ENCODE assay signal across 19 cellular contexts in genomic region chr7:115475206-115475605, GRCh38.
A peak's percentile ranks its signal among the peaks of the same experiment; 100 is the strongest.
DNase-seq lines count a peak whose midpoint lies in the region; ATAC-seq, FAIRE-seq and TF ChIP-seq lines count a peak whose summit lies in the region.
"Had no signal": no experiment of that assay in that cellular context is flagged by ENCODE, and none has a peak within 500 bp of the region (broad histone marks: within the 10 kb centered on the region; RNA-seq: fewer than 3 reads in every experiment).

No MANE protein-coding gene starts in this region.

- FAIRE-seq in GM12891 (lab: Jason Lieb, UNC) (no peak), GM12878 (lab: Jason Lieb, UNC) (no peak)
- FAIRE-seq: K562 had no signal

- RAD21 ChIA-PET in GM12878 (lab: Charles Lee; ENCODE audit: unreplicated experiment), result interaction anchor here (1.2 to 1.8 kb wide), 2 partner anchors 216 to 610 kb away, joined by 3 to 11 read pairs; no protein-coding TSS in a partner anchor

- no peak for DNase-seq in GM12891 (ENCODE audit: insufficient read length, low spot score)
- peak; percentile 52 for DNase-seq in KBM-7
- no peak for DNase-seq in GM12878 (ENCODE audit: low read depth, low spot score)
- DNase-seq in smooth muscle cell (lab: John Stamatoyannopoulos, UW; ENCODE audit: unreplicated experiment), result no peak
- no peak for DNase-seq in NCI-H226
- DNase-seq: ACHN; AML-193; COR-L47; DMS153; EL; NCI-H1092; NCI-H2107; NCI-H446; NK-92 treated with Interleukin-12 subunit alpha and Interleukin-12 subunit beta, amount 100 ng/mL, for 24 hours had no signal

- in situ Hi-C loops in KBM-7 (cut with MboI; ENCODE audit: low pct_unique_long_range_greater_than_20kb, low sequenced_read_pairs) (no loop called here), GM12878 (cut with MboI) (no loop called here)

- H4K20me1 ChIP-seq in GM12878 (ENCODE audit: control insufficient read depth, insufficient read depth) (no peaks in the 10 kb centered on the region), smooth muscle cell (ENCODE audit: low read depth) (no peaks in the 10 kb centered on the region)

- CTCF ChIA-PET in GM12878 (lab: Yijun Ruan, JAX), result interaction anchor here (0.8 to 2.0 kb wide), 3 partner anchors 32 to 610 kb away, joined by 3 to 10 read pairs (median 3); no protein-coding TSS in a partner anchor

- H3K9me3 ChIP-seq in GM12878 (replicated peaks; ENCODE audit: control insufficient read depth, insufficient read depth, low read length) (no peaks in the 10 kb centered on the region), smooth muscle cell (replicated peaks; ENCODE audit: low read depth) (no peaks in the 10 kb centered on the region)

- TF ChIP-seq CTCF in GM12878 (IDR thresholded peaks at IDR 0.05 in 2 of 3, conservative IDR thresholded peaks at IDR 0.05 in 1 of 3; ENCODE audit: control insufficient read depth in 2 of 3, extremely low read depth in 1 of 3, insufficient read depth in 1 of 3, low read depth in 3 of 3, low read length in 3 of 3) (no peak), smooth muscle cell (IDR thresholded peaks at IDR 0.05; ENCODE audit: borderline replicate concordance, insufficient read depth, poor library complexity, severe bottlenecking) (no peak)

- TF ChIP-seq RAD21 in GM12878 (IDR thresholded peaks at IDR 0.05; ENCODE audit: insufficient read depth, low read depth, low read length), result no peak

- POLR2A ChIA-PET in GM12878 (lab: Charles Lee), result no interaction called here

- WGBS in GM12878 (ENCODE audit: insufficient coverage, insufficient replicate concordance, low lambda C conversion rate, missing lambda C conversion rate), result 0% methylated on average over 1 of the region's 1 CpG
- 43% methylated on average over 1 of the region's 1 CpG for WGBS in smooth muscle cell (ENCODE audit: low lambda C conversion rate)

- H2AFZ ChIP-seq in GM12878 (ENCODE audit: control insufficient read depth, low read depth, low read length) (no peak overlapping the region), smooth muscle cell (ENCODE audit: low read depth) (peak overlapping the region; percentile 99)

- H3K27me3 ChIP-seq in GM12878 (replicated peaks in 1 of 2; ENCODE audit: control insufficient read depth in 2 of 2, insufficient read depth in 2 of 2, low read length in 1 of 2), result peaks cover 0 to 2% of the 10 kb centered on the region in 2 experiments; a peak in 2 of 4 replicates
- H3K27me3 ChIP-seq in smooth muscle cell (ENCODE audit: low read depth), result no peaks in the 10 kb centered on the region

- H3K9ac ChIP-seq in GM12878 (ENCODE audit: control insufficient read depth, insufficient read depth, low read length) (no peak overlapping the region), smooth muscle cell (ENCODE audit: low read depth) (no peak overlapping the region)

- SMC1A ChIA-PET in GM12878 (lab: Charles Lee; ENCODE audit: uncharacterized antibody, unreplicated experiment), result interaction anchor here (1.7 kb wide), 1 partner anchor 610 kb away, joined by 6 read pairs; no protein-coding TSS in a partner anchor

- H3K36me3 ChIP-seq in GM12878 (ENCODE audit: control insufficient read depth in 2 of 2, insufficient read depth in 2 of 2, low read length in 1 of 2) (no peaks in the 10 kb centered on the region), smooth muscle cell (ENCODE audit: low read depth) (no peaks in the 10 kb centered on the region)

- H3K4me3 ChIP-seq in GM12878 (no peak overlapping the region), smooth muscle cell (no peak overlapping the region)
- H3K4me3 ChIP-seq: K562 had no signal

- TF ChIP-seq POLR2A in GM12891 (IDR thresholded peaks at IDR 0.05; ENCODE audit: low read depth, low read length) (no peak), GM12878 (IDR thresholded peaks at IDR 0.05; ENCODE audit: low read depth, low read length) (no peak)

- H3K27ac ChIP-seq in GM12878 (ENCODE audit: control insufficient read depth, insufficient read depth) (no peak overlapping the region), smooth muscle cell (ENCODE audit: low read depth) (no peak overlapping the region)

- H3K79me2 ChIP-seq in GM12878 (ENCODE audit: control insufficient read depth, insufficient read depth, low read length), result no peaks in the 10 kb centered on the region
- no peaks in the 10 kb centered on the region for H3K79me2 ChIP-seq in smooth muscle cell (ENCODE audit: low read depth)

- BruUV-seq in GM12878 (replicated peaks; lab: Mats Ljungman, UMichigan), result no TSS peak

- H3K4me2 ChIP-seq in GM12878 (ENCODE audit: control insufficient read depth, insufficient read depth), result no peak overlapping the region
- H3K4me2 ChIP-seq in smooth muscle cell, result no peak overlapping the region

- no peak for TF ChIP-seq EP300 in GM12878 (IDR thresholded peaks at IDR 0.05; ENCODE audit: borderline replicate concordance in 1 of 2, control insufficient read depth in 1 of 2, low read depth in 2 of 2, low read length in 2 of 2)

- ATAC-seq in GM12878 (no peak), HG03196 (IDR thresholded peaks at IDR 0.05; ENCODE audit: unreplicated experiment) (no peak), GM21447 (IDR thresholded peaks at IDR 0.05; ENCODE audit: unreplicated experiment) (no peak)
- ATAC-seq: HCT116, K562, Panc1 had no signal

- no peaks in the 10 kb centered on the region for H3K4me1 ChIP-seq in GM12878 (ENCODE audit: control insufficient read depth, insufficient read depth, low read length)
- peaks cover 21% of the 10 kb centered on the region for H3K4me1 ChIP-seq in smooth muscle cell (ENCODE audit: low read depth)

- peaks cover 5% of the 10 kb centered on the region for H3F3A ChIP-seq in smooth muscle cell (ENCODE audit: low read depth)

- intact Hi-C loops in GM12878 (cut with micrococcal nuclease; ENCODE audit: unreplicated experiment), result no loop called here

TF ChIP-seq in GM12891, 5 proteins besides CTCF, POLR2A, EP300 and RAD21:
- TF ChIP-seq SPI1 (IDR thresholded peaks at IDR 0.05; ENCODE audit: low read depth, low read length) (peak; percentile 73), POU2F2 (IDR thresholded peaks at IDR 0.05; ENCODE audit: low read depth, low read length) (no peak), POLR2AphosphoS5 (IDR thresholded peaks at IDR 0.05; ENCODE audit: low read depth, low read length) (no peak), PAX5 (IDR thresholded peaks at IDR 0.05; ENCODE audit: insufficient read depth, low read length, severe bottlenecking) (no peak)

TF ChIP-seq in GM12878, 131 proteins besides CTCF, POLR2A, EP300 and RAD21:
- TF ChIP-seq POU2F2 (IDR thresholded peaks at IDR 0.05; ENCODE audit: borderline replicate concordance, low read depth, low read length) (no peak), SPI1 (IDR thresholded peaks at IDR 0.05; ENCODE audit: borderline replicate concordance, insufficient read depth, low read depth, low read length) (peak; percentile 61; the same call in 1 of the 2 replicates)
